8 cellular contexts compared by ENCODE assay signal in the genomic region with DNA sequence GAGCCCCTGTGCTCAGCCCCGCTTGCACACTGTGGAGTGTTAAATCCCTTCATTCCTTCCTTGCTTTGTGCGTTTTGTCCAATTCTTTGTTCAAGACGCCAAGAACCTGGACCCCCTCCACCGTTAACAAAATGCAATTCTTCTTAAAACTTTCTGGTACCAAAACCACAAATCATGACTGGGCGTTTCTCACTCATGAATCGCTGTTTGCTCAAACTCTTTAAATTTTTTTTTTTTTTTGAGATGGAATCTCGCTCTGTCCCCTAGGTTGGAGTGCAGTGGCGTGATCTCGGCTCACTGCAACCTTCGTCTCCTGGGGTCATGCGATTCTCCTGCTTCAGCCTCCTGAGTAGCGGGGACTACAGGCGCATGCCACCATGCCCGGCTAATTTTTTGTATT. TPM values are rescaled to one million over a fixed set of nuclear protein-coding genes. Genes with fewer than 3 reads are reported as not detected.
A peak's percentile ranks its signal among the peaks of the same experiment; 100 is the strongest.
DNase-seq lines count a peak whose midpoint lies in the region; TF ChIP-seq lines count a peak whose summit lies in the region.

No MANE protein-coding gene starts in this region.

- H4K20me1 ChIP-seq in KMS-11 (ENCODE audit: insufficient read depth), result no peaks in the 10 kb centered on the region

- H3K79me2 ChIP-seq in KMS-11 (ENCODE audit: insufficient read depth, low read depth), result no peaks in the 10 kb centered on the region

- peak overlapping the region; percentile 67; the same call in 1 of the 2 replicates for H3K4me2 ChIP-seq in KMS-11

- CTCF ChIA-PET in AG04449 (lab: Yijun Ruan, JAX), result interaction anchor here (1.0 to 5.0 kb wide), 6 partner anchors 10 to 218 kb away, joined by 4 to 54 read pairs (median 24); no protein-coding TSS in a partner anchor

- no peak overlapping the region for H3K27ac ChIP-seq in KMS-11

- DNase-seq in AG04449 (ENCODE audit: low read depth, low spot score) (no peak), choroid plexus epithelial cell (ENCODE audit: low read depth) (peak; percentile 13), myocyte (ENCODE audit: low read depth) (peak; percentile 5), NCI-H526 treated with DMSO at 0.1 percent for 48 hours (lab: John Stamatoyannopoulos, UW) (no peak), head of caudate nucleus (no peak), NCI-H1105 treated with DMSO at 0.1 percent for 48 hours (lab: John Stamatoyannopoulos, UW) (no peak)
- DNase-seq in stimulated activated CD4-positive, alpha-beta T cell treated with anti-CD3 and anti-CD28 coated beads, Interleukin-1b, Interleukin-23, amount 100 ng/mL, for 48 hours, result no peak

- POLR2A ChIA-PET in AG04449 (lab: Yijun Ruan, JAX), result no interaction called here

- H3K27me3 ChIP-seq in KMS-11 (ENCODE audit: insufficient read depth, low read depth), result no peaks in the 10 kb centered on the region

- intact Hi-C loops in head of caudate nucleus (cut with DNase I), result no loop called here

- no peak overlapping the region for H3K9ac ChIP-seq in KMS-11

- TF ChIP-seq CTCF in AG04449 (IDR thresholded peaks at IDR 0.05; ENCODE audit: insufficient read depth, low read length, missing control alignments), result no peak
- no peak for TF ChIP-seq CTCF in KMS-11 (conservative IDR thresholded peaks at IDR 0.05; ENCODE audit: low read depth, low read length)
- no peak for TF ChIP-seq CTCF in choroid plexus epithelial cell (conservative IDR thresholded peaks at IDR 0.05; ENCODE audit: low read depth, low read length)

- no peak overlapping the region; the same call in 1 of the 2 replicates for H2AFZ ChIP-seq in KMS-11 (ENCODE audit: low read depth)

- no peaks in the 10 kb centered on the region for H3K36me3 ChIP-seq in KMS-11 (ENCODE audit: insufficient read depth)

- peak overlapping the region; percentile 86 for H3K4me3 ChIP-seq in AG04449 (ENCODE audit: low read depth, low read length)
- no peak overlapping the region for H3K4me3 ChIP-seq in KMS-11 (IDR thresholded peaks at IDR 0.05; ENCODE audit: insufficient read depth, low read depth, low read length)
- H3K4me3 ChIP-seq in choroid plexus epithelial cell (ENCODE audit: low read depth, low read length), result peak overlapping the region; percentile 90

- H3K4me1 ChIP-seq in KMS-11 (ENCODE audit: low read depth, poor library complexity, severe bottlenecking), result no peaks in the 10 kb centered on the region

RNA-seq across cellular contexts. Expression of gene ZNF20, which starts 0.8 kb away (rescaled TPM):
- 2.0 and 3.0 TPM in 2 replicates for total RNA-seq in myocyte
- polyA plus RNA-seq in myocyte (2012), result 2.6 TPM

RNA-seq across cellular contexts. Expression of gene ZNF625, which starts 17.2 kb away (rescaled TPM):
- 6.3 and 9.5 TPM in 2 replicates for total RNA-seq in myocyte
- polyA plus RNA-seq in myocyte (2012), result 3.8 TPM

RNA-seq across cellular contexts. Expression of gene ZNF136, which starts 23.6 kb away (rescaled TPM):
- 5.1 and 6.9 TPM in 2 replicates for total RNA-seq in myocyte
- polyA plus RNA-seq in myocyte (2012), result 2.2 TPM

Comparison
In these comparisons a context has a peak if more than half of its experiments do, and no peak if none do; other contexts are left out.
1. DNase-seq: peak in choroid plexus epithelial cell (single experiment) and myocyte (single experiment); none in AG04449 (single experiment), NCI-H526 treated with DMSO at 0.1 percent for 48 hours (single experiment), head of caudate nucleus (0 of 42), NCI-H1105 treated with DMSO at 0.1 percent for 48 hours (single experiment) and stimulated activated CD4-positive, alpha-beta T cell treated with anti-CD3 and anti-CD28 coated beads, Interleukin-1b, Interleukin-23, amount 100 ng/mL, for 48 hours (single experiment).